Comparison of ENCODE assay signal across 1 cellular context in genomic region chr21:32612075-32612998, GRCh38.
A peak's percentile ranks its signal among the peaks of the same experiment; 100 is the strongest.
TF ChIP-seq lines count a peak whose summit lies in the region.

TSS of gene CFAP298 (minus strand) at chr21:32612377. CDS start at chr21:32612243, 134 bp downstream.

TF ChIP-seq in Ishikawa, 13 proteins besides CTCF, POLR2A, EP300 and RAD21 (continued from another document):
- TF ChIP-seq REST (IDR thresholded peaks at IDR 0.05; ENCODE audit: low read depth) (no peak), TAF1 (IDR thresholded peaks at IDR 0.05; ENCODE audit: low read depth) (peak; percentile 77)
